8 cellular contexts compared by ENCODE assay signal in genomic region chr6:37207903-37208456, GRCh38. TPM values are rescaled to one million over a fixed set of nuclear protein-coding genes. Genes with fewer than 3 reads are reported as not detected.
DNase-seq lines count a peak whose midpoint lies in the region; ATAC-seq and TF ChIP-seq lines count a peak whose summit lies in the region.

No MANE protein-coding gene starts in this region.

- H3K27me3 ChIP-seq in lower lobe of right lung (ENCODE audit: low read depth) = no peaks in the 10 kb centered on the region

- H3K4me3 ChIP-seq in lower lobe of right lung = no peak overlapping the region

- ATAC-seq in HG03439 (IDR thresholded peaks at IDR 0.05; ENCODE audit: unreplicated experiment) = peak; percentile 68
- peak; percentile 82 to 88 for ATAC-seq in lower lobe of right lung
- ATAC-seq in GM21526 (IDR thresholded peaks at IDR 0.05; ENCODE audit: low FRiP score, unreplicated experiment) = no peak

- H3K27ac Mint-ChIP-seq in dendritic cell treated with granulocyte-macrophage colony-stimulating factor and Interleukin-4, amounts not matched to agents 40 ng/mL and 50 ng/mL, for 4 days = peak overlapping the region; percentile 3

- H3K27me3 Mint-ChIP-seq in dendritic cell treated with granulocyte-macrophage colony-stimulating factor and Interleukin-4, amounts not matched to agents 40 ng/mL and 50 ng/mL, for 4 days = peaks cover 10% of the 10 kb centered on the region

- H3K9me3 Mint-ChIP-seq in dendritic cell treated with granulocyte-macrophage colony-stimulating factor and Interleukin-4, amounts not matched to agents 40 ng/mL and 50 ng/mL, for 4 days = no peaks in the 10 kb centered on the region

- no peaks in the 10 kb centered on the region for H3K9me3 ChIP-seq in lower lobe of right lung

- H3K36me3 Mint-ChIP-seq in dendritic cell treated with granulocyte-macrophage colony-stimulating factor and Interleukin-4, amounts not matched to agents 40 ng/mL and 50 ng/mL, for 4 days (ENCODE audit: low read depth) = no peaks in the 10 kb centered on the region

- H3K27ac ChIP-seq in lower lobe of right lung = no peak overlapping the region

- peak; percentile 78 for DNase-seq in ELR (ENCODE audit: low read depth)
- peak; percentile 72 for DNase-seq in NCI-H774 (lab: John Stamatoyannopoulos, UW)
- DNase-seq in activated CD4-positive, alpha-beta T cell treated with anti-CD3 and anti-CD28 coated beads, Interleukin-2, amount 50 U/mL, for 24 hours (ENCODE audit: low read depth in 1 of 2, low spot score in 1 of 2) = peak; percentile 82 to 87
- DNase-seq in lower lobe of right lung = peak; percentile 90
- peak; percentile 72 for DNase-seq in stimulated activated CD8-positive, alpha-beta memory T cell treated with anti-CD3 and anti-CD28 coated beads, Interleukin-12 subunit alpha, Interleukin-12 subunit beta, amount 100 ng/mL, for 4 hours (ENCODE audit: low read depth)

- peaks cover 67% of the 10 kb centered on the region for H3K4me1 Mint-ChIP-seq in dendritic cell treated with granulocyte-macrophage colony-stimulating factor and Interleukin-4, amounts not matched to agents 40 ng/mL and 50 ng/mL, for 4 days (ENCODE audit: low read depth)

- H3K4me3 Mint-ChIP-seq in dendritic cell treated with granulocyte-macrophage colony-stimulating factor and Interleukin-4, amounts not matched to agents 40 ng/mL and 50 ng/mL, for 4 days = no peak overlapping the region

- H3K4me1 ChIP-seq in lower lobe of right lung = peaks cover 10% of the 10 kb centered on the region

- H3K36me3 ChIP-seq in lower lobe of right lung = no peaks in the 10 kb centered on the region

- peak; percentile 77 for TF ChIP-seq CTCF in lower lobe of right lung (IDR thresholded peaks at IDR 0.05)

- intact Hi-C loops in dendritic cell treated with granulocyte-macrophage colony-stimulating factor and Interleukin-4, amounts not matched to agents 40 ng/mL and 50 ng/mL, for 4 days (cut with micrococcal nuclease) = loop anchor here (2.0 kb wide), 1 partner anchor 157 kb away; no protein-coding TSS in a partner anchor
- intact Hi-C loops in lower lobe of right lung (cut with DNase I) = loop anchor here (10.0 kb wide), 2 partner anchors 183 to 323 kb away; partner anchors contain the start of gene C6orf89

RNA-seq across cellular contexts. Expression of gene PIM1, which starts 38.0 kb away (rescaled TPM):
- 56.8 TPM for total RNA-seq in lower lobe of right lung

RNA-seq across cellular contexts. Expression of gene TBC1D22B, which starts 49.6 kb away (rescaled TPM):
- total RNA-seq in lower lobe of right lung = 11.5 TPM

RNA-seq across cellular contexts. Expression of gene TMEM217, which starts 50.0 kb away (rescaled TPM):
- total RNA-seq in lower lobe of right lung = 1.1 TPM
